7 cellular contexts compared by ENCODE assay signal in the genomic region with DNA sequence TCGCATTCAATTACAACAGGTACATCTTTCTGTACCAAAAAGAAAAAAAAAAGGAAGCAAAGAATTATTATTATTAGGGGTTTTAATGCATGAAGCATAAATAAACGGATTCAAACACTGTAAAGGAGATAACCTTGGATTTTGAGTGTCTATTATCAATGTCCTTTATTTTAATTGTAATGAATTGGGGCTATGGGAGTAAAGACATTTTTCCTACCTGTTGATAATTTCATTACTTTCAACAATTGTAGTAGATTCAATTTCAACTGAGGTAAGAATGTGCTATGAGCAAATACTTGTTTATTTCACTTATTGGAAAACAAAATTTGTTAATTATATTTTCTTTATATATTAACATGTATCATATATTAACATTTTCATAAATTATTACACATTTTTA.
"Had no signal": no experiment of that assay in that cellular context is flagged by ENCODE, and none has a peak within 500 bp of the region (broad histone marks: within the 10 kb centered on the region; RNA-seq: fewer than 3 reads in every experiment).

No MANE protein-coding gene starts in this region.

- ATAC-seq: GM12878 had no signal

- FAIRE-seq: G401.6, GM12878, GM12892, GM18507, GM19239 had no signal

- DNase-seq: GDM1, GF-D8 had no signal

- H3K4me3 ChIP-seq: GM12878 had no signal
